In genomic region chr19:3761382-3762129, GRCh38 we compare ENCODE assay signal across 7 cellular contexts. TPM values are rescaled to one million over a fixed set of nuclear protein-coding genes. Genes with fewer than 3 reads are reported as not detected.
A peak's percentile ranks its signal among the peaks of the same experiment; 100 is the strongest.
DNase-seq lines count a peak whose midpoint lies in the region; ATAC-seq and TF ChIP-seq lines count a peak whose summit lies in the region.

APBA3 (minus strand) TSS chr19:3761692; CDS start chr19:3760264, 1,428 bp downstream.

- no peaks in the 10 kb centered on the region for H3K27me3 ChIP-seq in WERI-Rb-1 (ENCODE audit: insufficient read depth, low read depth, severe bottlenecking)
- no peaks in the 10 kb centered on the region for H3K27me3 ChIP-seq in breast epithelium
- no peaks in the 10 kb centered on the region for H3K27me3 ChIP-seq in smooth muscle cell (ENCODE audit: low read depth)

- H3K9me3 ChIP-seq in WERI-Rb-1 (ENCODE audit: severe bottlenecking), result no peaks in the 10 kb centered on the region
- H3K9me3 ChIP-seq in breast epithelium, result no peaks in the 10 kb centered on the region
- H3K9me3 ChIP-seq in smooth muscle cell (replicated peaks; ENCODE audit: low read depth), result no peaks in the 10 kb centered on the region

- peaks cover 28% of the 10 kb centered on the region for H3K79me2 ChIP-seq in smooth muscle cell (ENCODE audit: low read depth)

- H3K27ac ChIP-seq in WERI-Rb-1, result peak within 1 kb of the TSS; percentile 97
- H3K27ac ChIP-seq in breast epithelium, result peak within 1 kb of the TSS; percentile 97 to 98
- H3K27ac ChIP-seq in smooth muscle cell (ENCODE audit: low read depth), result peak within 1 kb of the TSS; percentile 93

- ATAC-seq in GM18498 (IDR thresholded peaks at IDR 0.05; ENCODE audit: unreplicated experiment), result peak; percentile 62
- peak; percentile 46 for ATAC-seq in HG03097 (IDR thresholded peaks at IDR 0.05; ENCODE audit: low FRiP score, unreplicated experiment)

- H3K36me3 ChIP-seq in WERI-Rb-1 (peaks cover 42% of the 10 kb centered on the region), breast epithelium (no peaks in the 10 kb centered on the region), smooth muscle cell (ENCODE audit: low read depth) (no peaks in the 10 kb centered on the region)

- peaks cover 6% of the 10 kb centered on the region for H3F3A ChIP-seq in smooth muscle cell (ENCODE audit: low read depth)

- H3K4me1 ChIP-seq in breast epithelium (no peaks in the 10 kb centered on the region), smooth muscle cell (ENCODE audit: low read depth) (peaks cover 3% of the 10 kb centered on the region)

- peak within 1 kb of the TSS; percentile 77 for H3K4me3 ChIP-seq in WERI-Rb-1 (ENCODE audit: low read depth, low read length)
- H3K4me3 ChIP-seq in breast epithelium, result peak within 1 kb of the TSS; percentile 86 to 91 (median 88)
- H3K4me3 ChIP-seq in smooth muscle cell, result peak within 1 kb of the TSS; percentile 91

- intact Hi-C loops in breast epithelium (cut with DNase I; ENCODE audit: low total_unique reads), result no loop called here

- DNase-seq in NCI-H2196 (lab: John Stamatoyannopoulos, UW; ENCODE audit: unreplicated experiment), result peak; percentile 91
- peak; percentile 93 for DNase-seq in WERI-Rb-1
- DNase-seq in breast epithelium (ENCODE audit: low spot score in 2 of 2), result peak; percentile 84 to 87
- peak; percentile 97 for DNase-seq in iPS-NIHi7 (ENCODE audit: extremely low spot score)
- peak; percentile 86 for DNase-seq in smooth muscle cell (lab: John Stamatoyannopoulos, UW; ENCODE audit: unreplicated experiment)

- WGBS in smooth muscle cell (ENCODE audit: low lambda C conversion rate), result 8% methylated on average over 40 of the region's 45 CpGs

- peak within 1 kb of the TSS; percentile 92 for H2AFZ ChIP-seq in smooth muscle cell (ENCODE audit: low read depth)

- H4K20me1 ChIP-seq in smooth muscle cell (ENCODE audit: low read depth), result no peaks in the 10 kb centered on the region

- peak within 1 kb of the TSS; percentile 96 for H3K9ac ChIP-seq in smooth muscle cell (ENCODE audit: low read depth)

- peak; percentile 82 for TF ChIP-seq CTCF in WERI-Rb-1 (IDR thresholded peaks at IDR 0.05; ENCODE audit: low read depth, low read length)
- peak; percentile 70 to 78 (median 76) for TF ChIP-seq CTCF in breast epithelium (IDR thresholded peaks at IDR 0.05)
- peak; percentile 50 for TF ChIP-seq CTCF in smooth muscle cell (IDR thresholded peaks at IDR 0.05; ENCODE audit: borderline replicate concordance, insufficient read depth, poor library complexity, severe bottlenecking)

- peak within 1 kb of the TSS; percentile 82 for H3K4me2 ChIP-seq in smooth muscle cell

- peak; percentile 40 for TF ChIP-seq POLR2A in breast epithelium (IDR thresholded peaks at IDR 0.05)

RNA-seq across cellular contexts. Expression of gene APBA3, which starts in this region (rescaled TPM):
- total RNA-seq in breast epithelium (10 to 100 TPM; 24.0 to 24.9 (median 24.6) TPM), smooth muscle cell (7.7 and 16.1 TPM in 2 replicates)
- polyA plus RNA-seq in smooth muscle cell, result 27.9 and 28.4 TPM in 2 replicates

Comparison
In these comparisons a context has a peak if more than half of its experiments do, and no peak if none do; other contexts are left out.
1. Peak in every context shown above with its lines: DNase-seq, ATAC-seq, H3K4me3 ChIP-seq and H3K27ac ChIP-seq.